Comparison of ENCODE assay signal across 10 cellular contexts in the genomic region with DNA sequence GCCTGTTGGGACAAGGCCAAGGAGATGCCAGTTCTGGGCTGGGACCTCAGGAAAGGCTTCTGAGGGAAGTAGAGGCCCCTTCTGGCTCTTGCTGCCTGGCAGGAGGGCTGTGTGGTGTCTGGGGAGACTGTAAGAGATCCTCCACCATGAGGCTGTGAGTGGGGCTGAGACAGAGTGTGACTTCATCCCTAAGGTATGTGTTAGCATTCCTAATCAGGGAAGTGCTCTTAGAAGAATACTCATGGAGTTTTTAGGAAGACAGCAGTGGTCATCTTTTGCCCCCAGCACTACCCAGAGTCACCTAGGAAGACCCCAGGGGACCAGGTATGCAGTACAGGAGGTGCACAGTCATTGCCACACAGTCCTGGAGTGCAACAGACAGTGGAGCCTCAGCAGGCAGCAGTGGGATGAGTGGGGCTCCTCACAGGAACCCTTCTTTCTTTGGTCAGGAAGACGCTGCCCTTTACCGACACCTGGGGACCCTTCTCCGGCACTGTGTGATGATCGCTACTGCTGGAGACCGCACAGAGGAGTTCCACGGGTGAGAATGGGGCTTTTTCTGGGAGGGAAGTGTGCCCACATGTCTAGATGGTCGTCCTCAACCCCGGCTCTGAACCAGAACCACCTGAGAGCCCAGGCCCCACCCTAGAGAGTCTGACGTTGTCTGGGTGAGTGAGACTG. TPM values are rescaled to one million over a fixed set of nuclear protein-coding genes. Genes with fewer than 3 reads are reported as not detected.
DNase-seq lines count a peak whose midpoint lies in the region; ATAC-seq and TF ChIP-seq lines count a peak whose summit lies in the region.
"Had no signal": no experiment of that assay in that cellular context is flagged by ENCODE, and none has a peak within 500 bp of the region (broad histone marks: within the 10 kb centered on the region; RNA-seq: fewer than 3 reads in every experiment).

No MANE protein-coding gene starts in this region.

- no peak overlapping the region for H3K23ac ChIP-seq in H9 (ENCODE audit: insufficient read length, low read depth, low read length)

- DNase-seq in H9 (no peak), T-cell (no peak), fibroblast of lung (ENCODE audit: low read depth in 2 of 2) (peak; percentile 40 to 85), NCI-H2171 (lab: John Stamatoyannopoulos, UW) (no peak), NCI-H1436 (lab: John Stamatoyannopoulos, UW) (no peak), OCI-M2 (lab: John Stamatoyannopoulos, UW; ENCODE audit: unreplicated experiment) (no peak)

- ATAC-seq in T-cell (replicated peaks in 1 of 4) = no peak
- ATAC-seq in HG03432 (IDR thresholded peaks at IDR 0.05; ENCODE audit: unreplicated experiment) = no peak

- no peak overlapping the region for H3K4ac ChIP-seq in H9 (ENCODE audit: low read depth, low read length)

- no peak overlapping the region for H2BK120ac ChIP-seq in H9 (ENCODE audit: low read depth, low read length, poor library complexity, severe bottlenecking)

- H3K27ac ChIP-seq in H9 (ENCODE audit: insufficient read length, low read depth, low read length) = no peak overlapping the region
- peak overlapping the region; percentile 96 for H3K27ac ChIP-seq in fibroblast of lung (ENCODE audit: insufficient read depth, low read length)
- H3K27ac ChIP-seq: cardiac muscle cell, HL-60 had no signal

- peak overlapping the region; percentile 93 to 97 for H3K4me3 Mint-ChIP-seq in H9
- H3K4me3 Mint-ChIP-seq in T-cell = peak overlapping the region; percentile 85 to 99 (median 96)

- H3K27ac Mint-ChIP-seq in H9 (no peak overlapping the region), T-cell (peak overlapping the region; percentile 43 to 75)

- no peak overlapping the region for H3T11ph ChIP-seq in H9 (ENCODE audit: low read length)

- H2AK5ac ChIP-seq in H9 (ENCODE audit: insufficient read length, low read length) = no peak overlapping the region

- WGBS in H9 (ENCODE audit: extremely low coverage, insufficient read length, low lambda C conversion rate) = no CpG with 5 or more reads among the region's 9 CpGs

- H3K4me1 ChIP-seq in H9 (ENCODE audit: insufficient read depth, low read length) (no peaks in the 10 kb centered on the region; the same call in 1 of the 2 replicates), fibroblast of lung (ENCODE audit: control insufficient read depth, extremely low read depth, insufficient read depth, low read length) (peaks cover 25% of the 10 kb centered on the region), skeletal muscle satellite cell (ENCODE audit: control insufficient read depth, insufficient read depth, low read length) (peaks cover 35% of the 10 kb centered on the region)

- H3K79me1 ChIP-seq in H9 (ENCODE audit: insufficient read depth, low read depth, low read length, poor library complexity, severe bottlenecking) = peaks cover 5% of the 10 kb centered on the region

- H4K91ac ChIP-seq in H9 (ENCODE audit: insufficient read length, low read depth, low read length) = no peak overlapping the region

- H4K5ac ChIP-seq in H9 (ENCODE audit: insufficient read length, low read depth, low read length) = no peak overlapping the region

- H3K9me3 ChIP-seq in H9 (ENCODE audit: control insufficient read depth, low read depth, low read length) (no peaks in the 10 kb centered on the region), fibroblast of lung (ENCODE audit: control insufficient read depth, insufficient read depth, low read depth, low read length) (no peaks in the 10 kb centered on the region), skeletal muscle satellite cell (replicated peaks; ENCODE audit: low read length) (no peaks in the 10 kb centered on the region)

- H3K27me3 ChIP-seq in H9 (ENCODE audit: insufficient read depth, low read length) = no peaks in the 10 kb centered on the region
- H3K27me3 ChIP-seq in fibroblast of lung (ENCODE audit: control insufficient read depth, insufficient read depth, low read length) = no peaks in the 10 kb centered on the region
- no peaks in the 10 kb centered on the region for H3K27me3 ChIP-seq in skeletal muscle satellite cell (ENCODE audit: control insufficient read depth, insufficient read depth, low read length)
- H3K27me3 ChIP-seq: cardiac muscle cell had no signal

- H3K14ac ChIP-seq in H9 (ENCODE audit: insufficient read depth, low read length) = no peak overlapping the region

- no peak overlapping the region for H2BK5ac ChIP-seq in H9 (ENCODE audit: insufficient read length, low read length)

- H2BK15ac ChIP-seq in H9 (ENCODE audit: low read depth, low read length) = no peak overlapping the region

- no peaks in the 10 kb centered on the region for H3K27me3 Mint-ChIP-seq in H9 (ENCODE audit: low read depth)
- no peaks in the 10 kb centered on the region for H3K27me3 Mint-ChIP-seq in T-cell

- no peak overlapping the region for H4K8ac ChIP-seq in H9 (replicated peaks; ENCODE audit: insufficient read length, low read depth, low read length)

- no peaks in the 10 kb centered on the region for H4K20me1 ChIP-seq in H9 (ENCODE audit: control insufficient read depth, insufficient read depth, insufficient read length)
- no peaks in the 10 kb centered on the region for H4K20me1 ChIP-seq in fibroblast of lung (ENCODE audit: control insufficient read depth, extremely low read depth, insufficient read depth, low read length)

- H3K79me2 ChIP-seq in H9 (ENCODE audit: insufficient read depth, low read length) (no peaks in the 10 kb centered on the region; the same call in 1 of the 2 replicates), fibroblast of lung (ENCODE audit: control insufficient read depth, insufficient read depth, low read length) (peaks cover 59% of the 10 kb centered on the region)

- H3K4me2 ChIP-seq in H9 (ENCODE audit: insufficient read depth, insufficient read length, low read length) = no peak overlapping the region
- H3K4me2 ChIP-seq in fibroblast of lung (ENCODE audit: extremely low read depth, insufficient read depth, low read length) = peak overlapping the region; percentile 98
- H3K4me2 ChIP-seq in skeletal muscle satellite cell (ENCODE audit: low read length) = peak overlapping the region; percentile 98

- H2AFZ ChIP-seq in H9 (ENCODE audit: low read length) (no peak overlapping the region), fibroblast of lung (ENCODE audit: low read length) (no peak overlapping the region)

- H3K56ac ChIP-seq in H9 (ENCODE audit: insufficient read length, low read depth, low read length) = no peak overlapping the region

- H3K36me3 ChIP-seq in fibroblast of lung (ENCODE audit: control insufficient read depth, insufficient read depth, low read length) = peaks cover 42% of the 10 kb centered on the region
- H3K36me3 ChIP-seq in skeletal muscle satellite cell (ENCODE audit: insufficient read depth, low read length) = peaks cover 64% of the 10 kb centered on the region

- no peak overlapping the region for H2BK12ac ChIP-seq in H9 (ENCODE audit: insufficient read length, low read depth, low read length)

- no peak overlapping the region for H3K9ac ChIP-seq in H9 (ENCODE audit: extremely low read depth, insufficient read length, low read length)
- H3K9ac ChIP-seq in fibroblast of lung (ENCODE audit: insufficient read depth, low read length) = peak overlapping the region; percentile 97
- peak overlapping the region; percentile 99 for H3K9ac ChIP-seq in skeletal muscle satellite cell (ENCODE audit: low read depth, low read length)

- H3K9me3 Mint-ChIP-seq in H9 (no peaks in the 10 kb centered on the region), T-cell (no peaks in the 10 kb centered on the region)

- POLR2A ChIA-PET in T-cell (lab: Charles Lee) = no interaction called here

- H3K4me3 ChIP-seq in fibroblast of lung (replicated peaks in 1 of 4; ENCODE audit: control extremely low read depth in 1 of 4, insufficient read depth in 1 of 4, low read depth in 3 of 4, low read length in 4 of 4) (peak overlapping the region; percentile 71 to 96 (median 74)), skeletal muscle satellite cell (ENCODE audit: low read length) (peak overlapping the region; percentile 96)

- H3K4me1 Mint-ChIP-seq in H9 = peaks cover 5 to 17% of the 10 kb centered on the region in 2 experiments
- peaks cover 28 to 42% (median 35%) of the 10 kb centered on the region in 3 donors for H3K4me1 Mint-ChIP-seq in T-cell

- no peak overlapping the region for H2BK20ac ChIP-seq in H9 (ENCODE audit: low read depth, low read length, poor library complexity, severe bottlenecking)

- CTCF ChIA-PET in T-cell (lab: Charles Lee) = no interaction called here

- TF ChIP-seq CTCF in H9 (conservative IDR thresholded peaks at IDR 0.05) = no peak
- TF ChIP-seq CTCF in fibroblast of lung (conservative IDR thresholded peaks at IDR 0.05 in 1 of 2, IDR thresholded peaks at IDR 0.05 in 1 of 2; ENCODE audit: low read depth in 1 of 2, low read length in 2 of 2) = no peak

- H3K36me3 Mint-ChIP-seq in H9 (ENCODE audit: insufficient read depth in 1 of 3, low read depth in 3 of 3) (peaks cover 29 to 62% (median 59%) of the 10 kb centered on the region in 3 experiments), T-cell (peaks cover 27% of the 10 kb centered on the region)

- peaks cover 21% of the 10 kb centered on the region for H3K23me2 ChIP-seq in H9 (ENCODE audit: insufficient read length, low read depth, low read length, poor library complexity, severe bottlenecking)

- H3K18ac ChIP-seq in H9 (ENCODE audit: insufficient read length, low read depth, low read length) = no peak overlapping the region

RNA-seq across cellular contexts. Expression of a gene that starts 2.8 kb away (rescaled TPM):
- total RNA-seq in H9 (2021) (94.9 and 98.1 TPM in 2 replicates), T-cell (100 to 1,000 TPM in 4 of 5 donors, 10 to 100 TPM in 1; 87.4 to 151 (median 117) TPM), fibroblast of lung (153 and 230 TPM in 2 replicates)
- polyA plus RNA-seq in fibroblast of lung = 106 and 128 TPM in 2 replicates
- 101 and 131 TPM in 2 replicates for polyA plus RNA-seq in fibroblast of lung (2012)
- polyA minus RNA-seq in fibroblast of lung (ENCODE audit: low replicate concordance) = 706 and 873 TPM in 2 replicates
- 149 and 154 TPM in 2 replicates for total RNA-seq in skeletal muscle satellite cell (2012; rRNA removed)

RNA-seq across cellular contexts. Expression of a gene that starts 3.1 kb away (rescaled TPM):
- total RNA-seq in H9 (2021) (44.1 and 49.4 TPM in 2 replicates), T-cell (100 to 1,000 TPM in 3 of 5 donors, 10 to 100 TPM in 2; 68.4 to 106 (median 102) TPM), fibroblast of lung (17.2 and 21.1 TPM in 2 replicates)
- 63.5 and 70.2 TPM in 2 replicates for polyA plus RNA-seq in fibroblast of lung
- polyA plus RNA-seq in fibroblast of lung (2012) = 42.0 and 47.1 TPM in 2 replicates
- 160 and 172 TPM in 2 replicates for polyA minus RNA-seq in fibroblast of lung (ENCODE audit: low replicate concordance)
- 14.7 and 19.0 TPM in 2 replicates for total RNA-seq in skeletal muscle satellite cell (2012; rRNA removed)

RNA-seq across cellular contexts. Expression of a gene that starts 17.4 kb away (rescaled TPM):
- total RNA-seq in H9 (2021) = not detected in 2 replicates
- not detected for total RNA-seq in T-cell
- total RNA-seq in fibroblast of lung = not detected in 2 replicates
- polyA plus RNA-seq in fibroblast of lung = not detected in 2 replicates
- polyA plus RNA-seq in fibroblast of lung (2012) = not detected in 2 replicates
- not detected in 2 replicates for polyA minus RNA-seq in fibroblast of lung (ENCODE audit: low replicate concordance)
- not detected in 2 replicates for total RNA-seq in skeletal muscle satellite cell (2012; rRNA removed)
- total RNA-seq: cardiac muscle cell had no signal
- polyA plus RNA-seq: cardiac muscle cell had no signal

RNA-seq across cellular contexts. Expression of a gene that starts 25.9 kb away (rescaled TPM):
- total RNA-seq in H9 (2021) = 13.2 and 13.9 TPM in 2 replicates
- total RNA-seq in T-cell = 10 to 100 TPM; 22.0 to 33.0 (median 26.3) TPM
- total RNA-seq in fibroblast of lung = 8.8 and 9.5 TPM in 2 replicates
- 10.2 and 11.0 TPM in 2 replicates for polyA plus RNA-seq in fibroblast of lung
- polyA plus RNA-seq in fibroblast of lung (2012) = 9.8 and 13.8 TPM in 2 replicates
- 6.4 and 9.8 TPM in 2 replicates for polyA minus RNA-seq in fibroblast of lung (ENCODE audit: low replicate concordance)
- 4.8 and 5.3 TPM in 2 replicates for total RNA-seq in skeletal muscle satellite cell (2012; rRNA removed)

RNA-seq across cellular contexts. Expression of a gene that starts 26.5 kb away (rescaled TPM):
- 141 and 148 TPM in 2 replicates for total RNA-seq in H9 (2021)
- total RNA-seq in T-cell = 100 to 1,000 TPM in 4 of 5 donors, 10 to 100 TPM in 1; 74.0 to 115 (median 108) TPM
- total RNA-seq in fibroblast of lung = 81.4 and 106 TPM in 2 replicates
- polyA plus RNA-seq in fibroblast of lung = 147 and 178 TPM in 2 replicates
- 130 and 183 TPM in 2 replicates for polyA plus RNA-seq in fibroblast of lung (2012)
- 81.6 and 101 TPM in 2 replicates for polyA minus RNA-seq in fibroblast of lung (ENCODE audit: low replicate concordance)
- total RNA-seq in skeletal muscle satellite cell (2012; rRNA removed) = 121 and 135 TPM in 2 replicates

Comparison
In these comparisons a context has a peak if more than half of its experiments do, and no peak if none do; other contexts are left out.
1. DNase-seq: peak in fibroblast of lung (2 of 2); none in H9 (single experiment), T-cell (0 of 34), NCI-H2171 (single experiment), NCI-H1436 (single experiment) and OCI-M2 (single experiment).
2. H3K27ac Mint-ChIP-seq: peak in T-cell (2 of 2); none in H9 (0 of 3).